ENCODE assay signal across 25 cellular contexts in genomic region chr3:31409389-31409788, GRCh38.
"Had no signal": no experiment of that assay in that cellular context is flagged by ENCODE, and none has a peak within 500 bp of the region (broad histone marks: within the 10 kb centered on the region; RNA-seq: fewer than 3 reads in every experiment).

No MANE protein-coding gene starts in this region.

- H3K4me3 Mint-ChIP-seq: dendritic cell treated with granulocyte-macrophage colony-stimulating factor and Interleukin-4, amounts not matched to agents 40 ng/mL and 50 ng/mL, for 4 days; effector memory CD8-positive, alpha-beta T cell; endodermal cell; mesothelial cell of epicardium; naive B cell had no signal

- H3K27ac Mint-ChIP-seq: dendritic cell treated with granulocyte-macrophage colony-stimulating factor and Interleukin-4, amounts not matched to agents 40 ng/mL and 50 ng/mL, for 4 days; effector memory CD8-positive, alpha-beta T cell; endodermal cell; mesothelial cell of epicardium had no signal

- H3K27me3 Mint-ChIP-seq: dendritic cell treated with granulocyte-macrophage colony-stimulating factor and Interleukin-4, amounts not matched to agents 40 ng/mL and 50 ng/mL, for 4 days; naive B cell had no signal

- H3K36me3 Mint-ChIP-seq: mesothelial cell of epicardium had no signal

- H3K4me1 ChIP-seq: colonic mucosa, esophagus squamous epithelium, left lung, lower lobe of right lung had no signal

- ATAC-seq: effector memory CD8-positive, alpha-beta T cell; esophagus mucosa; gastrocnemius medialis; heart right ventricle; left cardiac atrium; left lung; left ventricle myocardium superior; lower lobe of right lung; mucosa of descending colon had no signal

- H3K27me3 ChIP-seq: colonic mucosa, esophagus squamous epithelium, gastrocnemius medialis, heart right ventricle, left lung had no signal

- H3K9me3 Mint-ChIP-seq: dendritic cell treated with granulocyte-macrophage colony-stimulating factor and Interleukin-4, amounts not matched to agents 40 ng/mL and 50 ng/mL, for 4 days; effector memory CD8-positive, alpha-beta T cell; endodermal cell; mesothelial cell of epicardium; naive B cell had no signal

- DNase-seq: colonic mucosa; cortex of kidney; effector CD8-positive, alpha-beta T cell; effector memory CD8-positive, alpha-beta T cell; endodermal cell; erythroblast; esophagus squamous epithelium; foreskin fibroblast; foreskin melanocyte; gastrocnemius medialis; glutamatergic neuron; head of caudate nucleus; heart right ventricle; hippocampal formation; left cardiac atrium; left lung; left ventricle myocardium superior; lower lobe of right lung; mesenchymal stem cell; mucosa of descending colon; naive B cell had no signal

- H3K4me1 Mint-ChIP-seq: naive B cell had no signal

- H3K4me3 ChIP-seq: colonic mucosa, esophagus squamous epithelium, gastrocnemius medialis, heart right ventricle, left lung, lower lobe of right lung, mucosa of descending colon had no signal

- H3K9me3 ChIP-seq: colonic mucosa, esophagus squamous epithelium, gastrocnemius medialis, heart right ventricle, left lung, lower lobe of right lung, mucosa of descending colon had no signal

- H3K36me3 ChIP-seq: colonic mucosa, esophagus squamous epithelium, gastrocnemius medialis, heart right ventricle, left lung, lower lobe of right lung had no signal

- H3K27ac ChIP-seq: colonic mucosa, epithelial cell of prostate, esophagus squamous epithelium, gastrocnemius medialis, left lung, lower lobe of right lung had no signal
